1 cellular context compared by ENCODE assay signal in genomic region chr19:47391510-47392223, GRCh38.
TF ChIP-seq lines count a peak whose summit lies in the region.

No MANE protein-coding gene starts in this region.

TF ChIP-seq in K562, 482 proteins besides CTCF, POLR2A, EP300 and RAD21 (continued from another document):
- TF ChIP-seq JUND (IDR thresholded peaks at IDR 0.05; ENCODE audit: borderline replicate concordance, low read depth, low read length): peak; percentile 32; the same call in 1 of the 2 replicates
- TF ChIP-seq JUND (tag; IDR thresholded peaks at IDR 0.05; ENCODE audit: borderline replicate concordance, low read depth, low read length): no peak; the same call in 2 of the 3 replicates
